ENCODE assay signal across 8 cellular contexts in the genomic region with DNA sequence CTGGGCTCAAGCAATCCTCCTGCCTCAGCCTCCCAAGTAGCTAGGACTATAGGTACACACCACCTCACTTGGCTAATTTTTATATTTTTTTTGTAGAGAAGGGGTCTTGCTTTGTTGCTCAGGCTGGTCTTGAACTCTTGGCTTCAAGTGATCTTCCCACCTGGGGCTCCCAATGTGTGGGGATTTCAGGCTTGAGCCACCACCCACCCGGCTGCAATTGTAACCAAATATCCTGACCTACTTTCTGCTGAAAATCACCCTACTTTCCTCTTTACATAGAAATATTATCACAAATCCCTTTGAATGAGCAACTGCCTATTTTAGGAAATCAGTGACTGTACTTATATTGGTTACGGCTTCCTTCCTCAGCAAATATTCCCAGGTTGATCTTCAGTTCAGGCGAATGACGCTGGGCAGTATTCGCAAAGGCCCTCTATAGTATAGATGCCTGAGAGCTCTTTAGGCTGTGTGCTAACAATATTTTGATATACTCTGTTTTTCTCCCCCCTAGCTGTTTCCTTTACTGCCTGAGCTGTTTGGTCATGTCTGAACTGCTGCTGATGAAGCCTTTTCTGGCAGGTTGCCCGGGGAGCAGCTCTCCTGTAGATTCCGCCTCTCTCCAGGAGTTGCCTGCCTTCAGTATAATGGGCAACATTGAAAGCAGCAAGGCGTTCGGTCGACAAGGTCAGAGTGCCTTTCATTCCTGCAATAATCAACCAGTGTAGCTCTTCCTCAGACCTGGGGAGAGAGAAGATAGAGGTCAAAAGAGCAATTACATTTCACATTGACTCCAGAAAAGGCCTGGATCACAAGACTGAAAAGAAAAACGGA. TPM values are rescaled to one million over a fixed set of nuclear protein-coding genes. Genes with fewer than 3 reads are reported as not detected.
DNase-seq lines count a peak whose midpoint lies in the region; ATAC-seq, FAIRE-seq and TF ChIP-seq lines count a peak whose summit lies in the region.

No MANE protein-coding gene starts in this region.

- H3K27me3 ChIP-seq in dorsolateral prefrontal cortex = no peaks in the 10 kb centered on the region
- no peaks in the 10 kb centered on the region for H3K27me3 ChIP-seq in HepG2 (ENCODE audit: control insufficient read depth in 1 of 2, insufficient read depth in 2 of 2, low read length in 2 of 2)

- H3K4me3 Mint-ChIP-seq in activated CD4-positive, alpha-beta T cell treated with anti-CD3 and anti-CD28 coated beads for 36 hours = no peak overlapping the region

- no peak for TF ChIP-seq RAD21 in HepG2 (CRISPR knock-in tag; IDR thresholded peaks at IDR 0.05)

- peak overlapping the region; percentile 53; the same call in 1 of the 2 replicates for H3K4me2 ChIP-seq in HepG2 (ENCODE audit: low read depth, low read length)

- H3K79me2 ChIP-seq in HepG2 (ENCODE audit: insufficient read depth, low read length) = no peaks in the 10 kb centered on the region

- H3K4me3 ChIP-seq in dorsolateral prefrontal cortex = no peak overlapping the region
- no peak overlapping the region for H3K4me3 ChIP-seq in HepG2 (replicated peaks in 1 of 3; ENCODE audit: insufficient read depth in 1 of 3, low read depth in 2 of 3, low read length in 3 of 3)

- intact Hi-C loops in dorsolateral prefrontal cortex (cut with DNase I) = no loop called here
- intact Hi-C loops in HepG2 (cut with micrococcal nuclease; ENCODE audit: unreplicated experiment) = loop anchor here (1.0 to 5.0 kb wide), 2 partner anchors 143 to 869 kb away; no protein-coding TSS in a partner anchor
- intact Hi-C loops in activated CD4-positive, alpha-beta T cell treated with anti-CD3 and anti-CD28 coated beads for 36 hours (cut with DNase I, micrococcal nuclease) = no loop called here

- H3K9me3 ChIP-seq in HepG2 (ENCODE audit: low read length) = no peaks in the 10 kb centered on the region

- TF ChIP-seq EP300 in HepG2 (IDR thresholded peaks at IDR 0.05; ENCODE audit: low read depth in 2 of 2, low read length in 2 of 2) (no peak), HepG2 (CRISPR knock-in tag; IDR thresholded peaks at IDR 0.05; ENCODE audit: borderline replicate concordance) (no peak)

- peaks cover 16% of the 10 kb centered on the region for H3K4me1 ChIP-seq in HepG2 (ENCODE audit: insufficient read depth, low read length)

- TF ChIP-seq CTCF in dorsolateral prefrontal cortex (IDR thresholded peaks at IDR 0.05 in 54 of 56, conservative IDR thresholded peaks at IDR 0.05 in 2 of 56; ENCODE audit: low read depth in 1 of 56, partially characterized antibody in 56 of 56) (no peak), HepG2 (CRISPR knock-in tag; IDR thresholded peaks at IDR 0.05) (no peak)

- peak; percentile 70 for FAIRE-seq in HepG2 (lab: Jason Lieb, UNC)

- peak; percentile 96 for ATAC-seq in HepG2
- no peak for ATAC-seq in stimulated activated naive CD8-positive, alpha-beta T cell treated with anti-CD3 and anti-CD28 coated beads, Interleukin-15, Interleukin-2, amounts not matched to agents 100 U/mL and 50 U/mL, for 24 hours
- ATAC-seq in activated CD4-positive, alpha-beta T cell treated with anti-CD3 and anti-CD28 coated beads for 36 hours = no peak

- no peak overlapping the region for H3K27ac Mint-ChIP-seq in activated CD4-positive, alpha-beta T cell treated with anti-CD3 and anti-CD28 coated beads for 36 hours

- no peaks in the 10 kb centered on the region for H3K36me3 ChIP-seq in HepG2 (replicated peaks in 1 of 2; ENCODE audit: control insufficient read depth in 1 of 2, insufficient read depth in 2 of 2, low read length in 2 of 2)

- no peaks in the 10 kb centered on the region for H4K20me1 ChIP-seq in HepG2 (ENCODE audit: insufficient read depth, low read length)

- H3K9ac ChIP-seq in HepG2 (ENCODE audit: insufficient read depth, low read depth, low read length) = no peak overlapping the region

- peak overlapping the region in 14 of 59 donors; percentile 5 to 60 (median 33) for H3K27ac ChIP-seq in dorsolateral prefrontal cortex
- H3K27ac ChIP-seq in HepG2 (ENCODE audit: extremely low read length, insufficient read depth, low read length) = no peak overlapping the region

- H3K4me1 Mint-ChIP-seq in activated CD4-positive, alpha-beta T cell treated with anti-CD3 and anti-CD28 coated beads for 36 hours = no peaks in the 10 kb centered on the region

- in situ Hi-C loops in HepG2 (cut with HindIII; ENCODE audit: extremely low pct_ligation_motif_present, low pct_unique_long_range_greater_than_20kb) = no loop called here

- peak; percentile 88 for DNase-seq in Daoy (ENCODE audit: low read depth)
- DNase-seq in NCI-H446 treated with DMSO at 0.1 percent for 48 hours (lab: John Stamatoyannopoulos, UW) = peak; percentile 86
- peak; percentile 36 to 87 (median 55) for DNase-seq in dorsolateral prefrontal cortex
- DNase-seq in HepG2 (ENCODE audit: low spot score) = peak; percentile 73
- no peak for DNase-seq in stimulated activated naive CD8-positive, alpha-beta T cell treated with anti-CD3 and anti-CD28 coated beads, Interleukin-15, Interleukin-2, amounts not matched to agents 100 U/mL and 50 U/mL, for 24 hours
- no peak for DNase-seq in activated CD4-positive, alpha-beta T cell treated with anti-CD3 and anti-CD28 coated beads for 36 hours
- no peak for DNase-seq in GF-D8 (lab: John Stamatoyannopoulos, UW)
- DNase-seq in activated CD4-positive, alpha-beta T cell treated with anti-CD3 and anti-CD28 coated beads for 48 hours = no peak

- CTCF ChIA-PET in HepG2 (lab: Yijun Ruan, JAX; ENCODE audit: low intra/inter-chr PET ratio, low total read pairs) = no interaction called here
- CTCF ChIA-PET in activated CD4-positive, alpha-beta T cell treated with anti-CD3 and anti-CD28 coated beads for 36 hours (lab: Charles Lee) = no interaction called here

- no peaks in the 10 kb centered on the region for H3K36me3 Mint-ChIP-seq in activated CD4-positive, alpha-beta T cell treated with anti-CD3 and anti-CD28 coated beads for 36 hours (ENCODE audit: low read depth)

- TF ChIP-seq POLR2A in HepG2 (IDR thresholded peaks at IDR 0.05; ENCODE audit: insufficient read depth in 1 of 2, low read depth in 2 of 2, low read length in 2 of 2) = no peak

- no TSS peak for BruUV-seq in HepG2 (replicated peaks; lab: Mats Ljungman, UMichigan)

- H3K27me3 Mint-ChIP-seq in activated CD4-positive, alpha-beta T cell treated with anti-CD3 and anti-CD28 coated beads for 36 hours = no peaks in the 10 kb centered on the region

- H3K9me3 Mint-ChIP-seq in activated CD4-positive, alpha-beta T cell treated with anti-CD3 and anti-CD28 coated beads for 36 hours (ENCODE audit: low read depth) = no peaks in the 10 kb centered on the region

- H2AFZ ChIP-seq in HepG2 (ENCODE audit: low read length) = no peak overlapping the region

- POLR2A ChIA-PET in HepG2 (lab: Yijun Ruan, JAX) = no interaction called here
- POLR2A ChIA-PET in activated CD4-positive, alpha-beta T cell treated with anti-CD3 and anti-CD28 coated beads for 36 hours (lab: Charles Lee) = interaction anchor here (0.6 kb wide), 1 partner anchor 261 kb away, joined by 3 read pairs; no protein-coding TSS in a partner anchor

- WGBS in HepG2 (ENCODE audit: low lambda C conversion rate) = 7% methylated on average over 11 of the region's 11 CpGs

TF ChIP-seq in HepG2, 621 proteins besides CTCF, POLR2A, EP300 and RAD21 (continues in another document):
- 0 out of 2 replicates have a peak, but pooled peaks have one; percentile 38 for TF ChIP-seq NR2F6 (IDR thresholded peaks at IDR 0.05)
- no peak for TF ChIP-seq NR2F6 (CRISPR knock-in tag; IDR thresholded peaks at IDR 0.05)
- TF ChIP-seq ZNF136 (CRISPR knock-in tag; IDR thresholded peaks at IDR 0.05; ENCODE audit: low read depth) = no peak
- no peak for TF ChIP-seq SAFB2 (CRISPR knock-in tag; IDR thresholded peaks at IDR 0.05; ENCODE audit: borderline replicate concordance, low read depth)
- TF ChIP-seq BRD4 (CRISPR knock-in tag; IDR thresholded peaks at IDR 0.05) = no peak
- TF ChIP-seq ZNF274 (CRISPR knock-in tag; IDR thresholded peaks at IDR 0.05) = no peak
- 0 out of 2 replicates have a peak, but pooled peaks have one; percentile 13 for TF ChIP-seq CEBPG (CRISPR knock-in tag; IDR thresholded peaks at IDR 0.05)
- no peak for TF ChIP-seq KLF16 (CRISPR knock-in tag; IDR thresholded peaks at IDR 0.05)

RNA-seq across cellular contexts. Expression of gene ZNF608, which starts 59.8 kb away (rescaled TPM):
- 19.1 and 21.7 TPM in 2 replicates for total RNA-seq in Daoy (2014; rRNA removed; shearing (Covaris generic))
- total RNA-seq in dorsolateral prefrontal cortex (10 to 100 TPM; 21.1 to 70.6 (median 32.8) TPM), HepG2 (2016; rRNA removed; fragmentation: Illumina TruSeq; extraction: Trizol) (0.83 and 0.91 TPM in 2 replicates)
- 1.4 and 2.0 TPM in 2 replicates for total RNA-seq in HepG2 (2016; cell fraction: cytosol; rRNA removed; fragmentation: Illumina TruSeq; extraction: Trizol; ENCODE audit: low read depth)
- 1.1 and 1.2 TPM in 2 replicates for total RNA-seq in HepG2 (2016; cell fraction: insoluble cytoplasmic fraction; rRNA removed; fragmentation: Illumina TruSeq; extraction: Trizol)
- 0.62 and 0.77 TPM in 2 replicates for total RNA-seq in HepG2 (2016; cell fraction: membrane; rRNA removed; fragmentation: Illumina TruSeq; extraction: Trizol)
- 1.5 and 2.1 TPM in 2 replicates for total RNA-seq in HepG2 (2016; cell fraction: nucleus; rRNA removed; fragmentation: Illumina TruSeq; extraction: Trizol)
- 0.66 and 0.68 TPM in 2 replicates for polyA plus RNA-seq in HepG2 (2011; rRNA removed)
- 0.28 and 0.31 TPM in 2 replicates for polyA plus RNA-seq in HepG2 (2011; cell fraction: cytosol; rRNA removed)
- polyA plus RNA-seq in HepG2 (2011; cell fraction: nucleus; rRNA removed) = 0.59 and 0.93 TPM in 2 replicates
- 1.4 and 1.5 TPM in 2 replicates for polyA plus RNA-seq in HepG2 (2012)
- polyA plus RNA-seq in HepG2 (2016; cell fraction: cytosol; fragmentation: Illumina TruSeq; extraction: Trizol; ENCODE audit: low read depth) = 0.07 TPM in 2 replicates
- polyA plus RNA-seq in HepG2 (2016; cell fraction: insoluble cytoplasmic fraction; fragmentation: Illumina TruSeq; extraction: Trizol; ENCODE audit: low read depth) = 0.53 and 0.63 TPM in 2 replicates
- polyA plus RNA-seq in HepG2 (2016; cell fraction: membrane; fragmentation: Illumina TruSeq; extraction: Trizol; ENCODE audit: low read depth) = 0.08 and 0.11 TPM in 2 replicates
- polyA plus RNA-seq in HepG2 (2016; cell fraction: nucleus; fragmentation: Illumina TruSeq; extraction: Trizol; ENCODE audit: insufficient read depth, low read depth) = 1.4 TPM in 2 replicates
- polyA minus RNA-seq in HepG2 (2011; rRNA and poly(A)+ RNA removed; ENCODE audit: low replicate concordance) = 2.3 TPM in 1 of 2 replicates, not detected in the other
- polyA minus RNA-seq in HepG2 (2011; cell fraction: cytosol; rRNA and poly(A)+ RNA removed) = 0.79 and 1.3 TPM in 2 replicates
- polyA minus RNA-seq in HepG2 (2011; cell fraction: nucleus; rRNA and poly(A)+ RNA removed) = 2.1 and 2.3 TPM in 2 replicates
- not detected for total RNA-seq in activated CD4-positive, alpha-beta T cell treated with anti-CD3 and anti-CD28 coated beads for 36 hours

Comparison
In these comparisons a context has a peak if more than half of its experiments do, and no peak if none do; other contexts are left out.
1. DNase-seq: peak in Daoy (single experiment), NCI-H446 treated with DMSO at 0.1 percent for 48 hours (single experiment), dorsolateral prefrontal cortex (10 of 10) and HepG2 (single experiment); none in stimulated activated naive CD8-positive, alpha-beta T cell treated with anti-CD3 and anti-CD28 coated beads, Interleukin-15, Interleukin-2, amounts not matched to agents 100 U/mL and 50 U/mL, for 24 hours (single experiment), activated CD4-positive, alpha-beta T cell treated with anti-CD3 and anti-CD28 coated beads for 36 hours (single experiment), GF-D8 (single experiment) and activated CD4-positive, alpha-beta T cell treated with anti-CD3 and anti-CD28 coated beads for 48 hours (single experiment).